Comparison of ENCODE assay signal across 24 cellular contexts in genomic region chr2:195545811-195546210, GRCh38.
DNase-seq lines count a peak whose midpoint lies in the region; ATAC-seq lines count a peak whose summit lies in the region.
"Had no signal": no experiment of that assay in that cellular context is flagged by ENCODE, and none has a peak within 500 bp of the region (broad histone marks: within the 10 kb centered on the region; RNA-seq: fewer than 3 reads in every experiment).

No MANE protein-coding gene starts in this region.

- peaks cover 55% of the 10 kb centered on the region for H3K4me1 Mint-ChIP-seq in T-helper 2 cell treated with Interferon-gamma antibody and Interleukin-4, amounts not matched to agents 5 μg/mL and 100 μg/mL, for 36 hours (ENCODE audit: low read depth)
- H3K4me1 Mint-ChIP-seq in activated naive CD4-positive, alpha-beta T cell treated with anti-CD3 and anti-CD28 coated beads for 36 hours (ENCODE audit: low read depth), result peaks cover 61% of the 10 kb centered on the region
- H3K4me1 Mint-ChIP-seq in activated CD4-positive, alpha-beta memory T cell treated with anti-CD3 and anti-CD28 coated beads for 36 hours (ENCODE audit: low read depth), result peaks cover 54% of the 10 kb centered on the region
- H3K4me1 Mint-ChIP-seq in naive thymus-derived CD4-positive, alpha-beta T cell, result peaks cover 31 to 75% (median 64%) of the 10 kb centered on the region in 7 donors
- peaks cover 17% of the 10 kb centered on the region for H3K4me1 Mint-ChIP-seq in stimulated activated memory B cell treated with anti-CD40 and anti-IgM and Interleukin-4, amounts not matched to agents 10 μg/mL and 1 μg/mL and 100 μg/mL, for 72 hours

- H3K27me3 ChIP-seq in naive thymus-derived CD4-positive, alpha-beta T cell (ENCODE audit: control insufficient read depth in 2 of 2, insufficient read depth in 2 of 2, low read length in 2 of 2), result no peaks in the 10 kb centered on the region

- peak overlapping the region; percentile 9 for H3K27ac Mint-ChIP-seq in T-helper 2 cell treated with Interferon-gamma antibody and Interleukin-4, amounts not matched to agents 5 μg/mL and 100 μg/mL, for 36 hours
- H3K27ac Mint-ChIP-seq in activated naive CD4-positive, alpha-beta T cell treated with anti-CD3 and anti-CD28 coated beads for 36 hours, result peak overlapping the region; percentile 91
- H3K27ac Mint-ChIP-seq in activated naive CD4-positive, alpha-beta T cell treated with anti-CD3 and anti-CD28 coated beads, Interleukin-2, amount 50 U/mL, for 72 hours, result peak overlapping the region in 1 of 2 donors; percentile 96
- H3K27ac Mint-ChIP-seq in activated CD4-positive, alpha-beta memory T cell treated with anti-CD3 and anti-CD28 coated beads for 36 hours, result peak overlapping the region; percentile 91
- peak overlapping the region in 5 of 9 donors; percentile 61 to 92 (median 81) for H3K27ac Mint-ChIP-seq in naive thymus-derived CD4-positive, alpha-beta T cell
- H3K27ac Mint-ChIP-seq in stimulated activated memory B cell treated with anti-CD40 and anti-IgM and Interleukin-4, amounts not matched to agents 10 μg/mL and 1 μg/mL and 100 μg/mL, for 72 hours, result no peak overlapping the region

- H3K27me3 Mint-ChIP-seq in T-helper 2 cell treated with Interferon-gamma antibody and Interleukin-4, amounts not matched to agents 5 μg/mL and 100 μg/mL, for 36 hours (ENCODE audit: low read depth), result no peaks in the 10 kb centered on the region
- H3K27me3 Mint-ChIP-seq in activated naive CD4-positive, alpha-beta T cell treated with anti-CD3 and anti-CD28 coated beads for 36 hours (ENCODE audit: low read depth), result no peaks in the 10 kb centered on the region
- H3K27me3 Mint-ChIP-seq in activated CD4-positive, alpha-beta memory T cell treated with anti-CD3 and anti-CD28 coated beads for 36 hours, result no peaks in the 10 kb centered on the region
- H3K27me3 Mint-ChIP-seq in naive thymus-derived CD4-positive, alpha-beta T cell, result no peaks in the 10 kb centered on the region
- no peaks in the 10 kb centered on the region for H3K27me3 Mint-ChIP-seq in stimulated activated memory B cell treated with anti-CD40 and anti-IgM and Interleukin-4, amounts not matched to agents 10 μg/mL and 1 μg/mL and 100 μg/mL, for 72 hours
- H3K27me3 Mint-ChIP-seq: CD8-positive, alpha-beta memory T cell had no signal

- POLR2A ChIA-PET in activated CD4-positive, alpha-beta memory T cell treated with anti-CD3 and anti-CD28 coated beads for 36 hours (lab: Charles Lee), result interaction anchor here (0.6 to 4.8 kb wide), 4 partner anchors 11 to 111 kb away, joined by 3 to 76 read pairs (median 26); partner anchors contain the start of gene SLC39A10
- POLR2A ChIA-PET in naive thymus-derived CD4-positive, alpha-beta T cell (lab: Charles Lee), result interaction anchor here (3.0 to 3.9 kb wide), 2 partner anchors 11 to 112 kb away, joined by 8 to 17 read pairs; no protein-coding TSS in a partner anchor

- CTCF ChIA-PET in activated naive CD4-positive, alpha-beta T cell treated with anti-CD3 and anti-CD28 coated beads for 36 hours (lab: Charles Lee), result interaction anchor here (1.5 kb wide), 1 partner anchor 13 kb away, joined by 3 read pairs; no protein-coding TSS in a partner anchor
- CTCF ChIA-PET in activated CD4-positive, alpha-beta memory T cell treated with anti-CD3 and anti-CD28 coated beads for 36 hours (lab: Charles Lee), result interaction anchor here (0.7 to 4.1 kb wide), 2 partner anchors 12 to 13 kb away, joined by 6 to 31 read pairs; no protein-coding TSS in a partner anchor
- CTCF ChIA-PET in naive thymus-derived CD4-positive, alpha-beta T cell (lab: Charles Lee), result no interaction called here

- no peaks in the 10 kb centered on the region for H3K36me3 ChIP-seq in naive thymus-derived CD4-positive, alpha-beta T cell (ENCODE audit: control insufficient read depth in 2 of 3, insufficient read depth in 3 of 3, low read length in 3 of 3)
- H3K36me3 ChIP-seq: HAP-1 had no signal

- H3K36me3 Mint-ChIP-seq in T-helper 2 cell treated with Interferon-gamma antibody and Interleukin-4, amounts not matched to agents 5 μg/mL and 100 μg/mL, for 36 hours (ENCODE audit: low read depth), result peaks cover 51% of the 10 kb centered on the region
- H3K36me3 Mint-ChIP-seq in activated naive CD4-positive, alpha-beta T cell treated with anti-CD3 and anti-CD28 coated beads for 36 hours (ENCODE audit: low read depth), result peaks cover 21% of the 10 kb centered on the region
- peaks cover 23 to 57% of the 10 kb centered on the region in 2 donors for H3K36me3 Mint-ChIP-seq in activated naive CD4-positive, alpha-beta T cell treated with anti-CD3 and anti-CD28 coated beads, Interleukin-2, amount 50 U/mL, for 72 hours
- H3K36me3 Mint-ChIP-seq in activated CD4-positive, alpha-beta memory T cell treated with anti-CD3 and anti-CD28 coated beads for 36 hours, result peaks cover 27% of the 10 kb centered on the region
- peaks cover 7 to 54% (median 12%) of the 10 kb centered on the region in 5 donors for H3K36me3 Mint-ChIP-seq in naive thymus-derived CD4-positive, alpha-beta T cell
- H3K36me3 Mint-ChIP-seq in stimulated activated memory B cell treated with anti-CD40 and anti-IgM and Interleukin-4, amounts not matched to agents 10 μg/mL and 1 μg/mL and 100 μg/mL, for 72 hours, result no peaks in the 10 kb centered on the region

- no peaks in the 10 kb centered on the region for H3K9me3 ChIP-seq in naive thymus-derived CD4-positive, alpha-beta T cell (ENCODE audit: control insufficient read depth in 2 of 3, low read length in 3 of 3)
- H3K9me3 ChIP-seq: HAP-1 had no signal

- peaks cover 20 to 26% of the 10 kb centered on the region in 2 donors for H3K4me1 ChIP-seq in naive thymus-derived CD4-positive, alpha-beta T cell (ENCODE audit: control insufficient read depth in 2 of 2, insufficient read depth in 2 of 2, low read length in 2 of 2)
- H3K4me1 ChIP-seq: HAP-1 had no signal

- no peak overlapping the region for H3K4me3 ChIP-seq in naive thymus-derived CD4-positive, alpha-beta T cell (ENCODE audit: low read length)
- H3K4me3 ChIP-seq: GM23248, HAP-1 had no signal

- no peak overlapping the region for H3K27ac ChIP-seq in naive thymus-derived CD4-positive, alpha-beta T cell (ENCODE audit: low read depth, low read length)
- H3K27ac ChIP-seq: C4-2B, GM23248 had no signal

- intact Hi-C loops in activated naive CD4-positive, alpha-beta T cell treated with anti-CD3 and anti-CD28 coated beads for 36 hours (cut with micrococcal nuclease), result no loop called here
- intact Hi-C loops in activated CD4-positive, alpha-beta memory T cell treated with anti-CD3 and anti-CD28 coated beads for 36 hours (cut with micrococcal nuclease), result no loop called here
- intact Hi-C loops in naive thymus-derived CD4-positive, alpha-beta T cell (cut with micrococcal nuclease), result no loop called here

- ATAC-seq in activated naive CD4-positive, alpha-beta T cell treated with anti-CD3 and anti-CD28 coated beads, Interleukin-2, amount 50 U/mL, for 72 hours, result no peak
- ATAC-seq in naive thymus-derived CD4-positive, alpha-beta T cell, result no peak
- ATAC-seq in stimulated activated memory B cell treated with anti-CD40 and anti-IgM and Interleukin-4, amounts not matched to agents 10 μg/mL and 1 μg/mL and 100 μg/mL, for 72 hours, result no peak
- ATAC-seq: Panc1 had no signal

- peaks cover 41% of the 10 kb centered on the region for H3K9me3 Mint-ChIP-seq in T-helper 2 cell treated with Interferon-gamma antibody and Interleukin-4, amounts not matched to agents 5 μg/mL and 100 μg/mL, for 36 hours
- peaks cover 7% of the 10 kb centered on the region for H3K9me3 Mint-ChIP-seq in activated naive CD4-positive, alpha-beta T cell treated with anti-CD3 and anti-CD28 coated beads for 36 hours
- peaks cover 17 to 28% of the 10 kb centered on the region in 2 donors for H3K9me3 Mint-ChIP-seq in activated naive CD4-positive, alpha-beta T cell treated with anti-CD3 and anti-CD28 coated beads, Interleukin-2, amount 50 U/mL, for 72 hours
- peaks cover 12% of the 10 kb centered on the region for H3K9me3 Mint-ChIP-seq in activated CD4-positive, alpha-beta memory T cell treated with anti-CD3 and anti-CD28 coated beads for 36 hours
- peaks cover 2 to 35% (median 10%) of the 10 kb centered on the region in 11 donors for H3K9me3 Mint-ChIP-seq in naive thymus-derived CD4-positive, alpha-beta T cell
- peaks cover 12% of the 10 kb centered on the region for H3K9me3 Mint-ChIP-seq in stimulated activated memory B cell treated with anti-CD40 and anti-IgM and Interleukin-4, amounts not matched to agents 10 μg/mL and 1 μg/mL and 100 μg/mL, for 72 hours

- no peak for DNase-seq in T-helper 2 cell treated with Interferon-gamma antibody and Interleukin-4, amounts not matched to agents 5 μg/mL and 100 μg/mL, for 36 hours (ENCODE audit: low spot score)
- no peak for DNase-seq in T-helper 2 cell
- no peak for DNase-seq in activated naive CD4-positive, alpha-beta T cell treated with anti-CD3 and anti-CD28 coated beads for 36 hours
- DNase-seq in activated naive CD4-positive, alpha-beta T cell treated with anti-CD3 and anti-CD28 coated beads, Interleukin-2, amount 50 U/mL, for 72 hours (ENCODE audit: low spot score in 2 of 2), result no peak
- no peak for DNase-seq in activated CD4-positive, alpha-beta memory T cell treated with anti-CD3 and anti-CD28 coated beads for 36 hours
- DNase-seq in naive thymus-derived CD4-positive, alpha-beta T cell, result no peak
- DNase-seq: Calu3; CD8-positive, alpha-beta memory T cell; GDM1; GM23248; KG1; NCI-H1092 treated with DMSO at 0.1 percent for 48 hours; NCI-H146; NCI-H2029 treated with DMSO at 0.1 percent for 48 hours; NCI-H2171; NCI-H345; NCI-H524; NCI-H774; NK-92 treated with Interleukin-12 subunit alpha and Interleukin-12 subunit beta, amount 100 ng/mL, for 24 hours; SIG-M5 had no signal

- no peak overlapping the region for H3K4me3 Mint-ChIP-seq in T-helper 2 cell treated with Interferon-gamma antibody and Interleukin-4, amounts not matched to agents 5 μg/mL and 100 μg/mL, for 36 hours
- peak overlapping the region; percentile 22 for H3K4me3 Mint-ChIP-seq in activated naive CD4-positive, alpha-beta T cell treated with anti-CD3 and anti-CD28 coated beads for 36 hours
- peak overlapping the region; percentile 23 for H3K4me3 Mint-ChIP-seq in activated CD4-positive, alpha-beta memory T cell treated with anti-CD3 and anti-CD28 coated beads for 36 hours
- H3K4me3 Mint-ChIP-seq in naive thymus-derived CD4-positive, alpha-beta T cell, result peak overlapping the region in 5 of 10 donors; percentile 27 to 61 (median 35)
- no peak overlapping the region for H3K4me3 Mint-ChIP-seq in stimulated activated memory B cell treated with anti-CD40 and anti-IgM and Interleukin-4, amounts not matched to agents 10 μg/mL and 1 μg/mL and 100 μg/mL, for 72 hours

Comparison
In these comparisons a context has a peak if more than half of its experiments do, and no peak if none do; other contexts are left out.
1. H3K4me3 Mint-ChIP-seq: peak in activated naive CD4-positive, alpha-beta T cell treated with anti-CD3 and anti-CD28 coated beads for 36 hours (single experiment) and activated CD4-positive, alpha-beta memory T cell treated with anti-CD3 and anti-CD28 coated beads for 36 hours (single experiment); none in T-helper 2 cell treated with Interferon-gamma antibody and Interleukin-4, amounts not matched to agents 5 μg/mL and 100 μg/mL, for 36 hours (single experiment) and stimulated activated memory B cell treated with anti-CD40 and anti-IgM and Interleukin-4, amounts not matched to agents 10 μg/mL and 1 μg/mL and 100 μg/mL, for 72 hours (single experiment).